ENCODE assay signal across 13 cellular contexts in the genomic region with DNA sequence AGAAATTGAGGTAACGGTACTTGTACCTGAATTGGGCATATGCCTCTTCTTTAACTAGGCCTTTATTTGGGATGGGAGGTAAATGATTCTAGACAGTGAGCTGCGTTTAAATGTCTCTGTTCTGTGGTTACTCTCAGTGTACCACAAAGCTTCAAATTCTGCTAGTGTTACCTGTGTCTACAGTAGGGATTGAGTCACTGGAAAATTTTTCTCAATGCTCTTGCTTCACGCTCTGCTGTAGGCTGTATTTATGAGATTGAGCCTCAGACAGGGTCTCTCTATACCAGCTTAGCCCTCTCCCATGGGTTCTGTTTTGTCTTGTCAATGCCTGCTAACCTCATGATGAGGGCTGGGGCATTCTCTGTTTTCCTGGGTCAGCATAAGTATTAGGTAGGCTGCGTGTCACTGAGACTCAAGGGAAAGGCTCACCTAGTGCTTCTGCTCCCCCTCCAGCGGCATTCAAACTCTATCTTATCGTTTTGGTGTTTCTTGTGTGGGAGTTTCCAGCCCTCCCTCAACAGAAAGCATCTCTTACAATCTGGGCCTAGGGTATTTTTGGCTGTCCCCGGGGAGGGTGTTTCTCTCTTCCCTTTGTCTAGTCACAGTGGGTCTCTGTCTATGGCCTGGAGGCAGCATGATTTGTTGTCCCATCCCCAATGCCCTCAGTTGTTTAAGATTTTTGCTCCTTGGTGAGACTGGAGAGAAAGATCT.
DNase-seq lines count a peak whose midpoint lies in the region; ATAC-seq and TF ChIP-seq lines count a peak whose summit lies in the region.
"Had no signal": no experiment of that assay in that cellular context is flagged by ENCODE, and none has a peak within 500 bp of the region (broad histone marks: within the 10 kb centered on the region; RNA-seq: fewer than 3 reads in every experiment).

No MANE protein-coding gene starts in this region.

- peak overlapping the region; percentile 34 for H3K27ac Mint-ChIP-seq in activated naive CD8-positive, alpha-beta T cell treated with anti-CD3 and anti-CD28 coated beads for 36 hours
- H3K27ac Mint-ChIP-seq: activated naive CD8-positive, alpha-beta T cell treated with anti-CD3 and anti-CD28 coated beads, Interleukin-2, amount 10 ng/mL, durations not matched to agents 7 days and 5 days had no signal

- H3K9me3 Mint-ChIP-seq in activated naive CD8-positive, alpha-beta T cell treated with anti-CD3 and anti-CD28 coated beads for 36 hours = peaks cover 3% of the 10 kb centered on the region
- H3K9me3 Mint-ChIP-seq: activated naive CD8-positive, alpha-beta T cell treated with anti-CD3 and anti-CD28 coated beads, Interleukin-2, amount 10 ng/mL, durations not matched to agents 7 days and 5 days had no signal

- no peaks in the 10 kb centered on the region for H3K27me3 Mint-ChIP-seq in activated naive CD8-positive, alpha-beta T cell treated with anti-CD3 and anti-CD28 coated beads for 36 hours

- H3K4me3 Mint-ChIP-seq in activated naive CD8-positive, alpha-beta T cell treated with anti-CD3 and anti-CD28 coated beads for 36 hours = no peak overlapping the region
- H3K4me3 Mint-ChIP-seq: activated naive CD8-positive, alpha-beta T cell treated with anti-CD3 and anti-CD28 coated beads, Interleukin-2, amount 10 ng/mL, durations not matched to agents 7 days and 5 days had no signal

- H3K36me3 Mint-ChIP-seq in activated naive CD8-positive, alpha-beta T cell treated with anti-CD3 and anti-CD28 coated beads for 36 hours = no peaks in the 10 kb centered on the region
- H3K36me3 Mint-ChIP-seq: activated naive CD8-positive, alpha-beta T cell treated with anti-CD3 and anti-CD28 coated beads, Interleukin-2, amount 10 ng/mL, durations not matched to agents 7 days and 5 days had no signal

- DNase-seq in GM20000 (ENCODE audit: low spot score) (peak; percentile 70), NCI-H774 (lab: John Stamatoyannopoulos, UW) (no peak), putamen (ENCODE audit: low spot score) (no peak), GF-D8 (lab: John Stamatoyannopoulos, UW) (no peak)
- no peak for DNase-seq in activated naive CD8-positive, alpha-beta T cell treated with anti-CD3 and anti-CD28 coated beads for 36 hours
- DNase-seq: activated naive CD8-positive, alpha-beta T cell treated with anti-CD3 and anti-CD28 coated beads, Interleukin-2, amount 10 ng/mL, durations not matched to agents 7 days and 5 days; DMS 273 treated with DMSO at 0.1 percent for 48 hours; effector CD4-positive, alpha-beta T cell; head of caudate nucleus; mammary epithelial cell; NCI-H2081 treated with DMSO at 0.1 percent for 48 hours had no signal

- ATAC-seq in GM18861 (IDR thresholded peaks at IDR 0.05; ENCODE audit: unreplicated experiment) (peak; percentile 51), HG03039 (IDR thresholded peaks at IDR 0.05; ENCODE audit: unreplicated experiment) (peak; percentile 57)

- TF ChIP-seq CTCF in GM20000 (IDR thresholded peaks at IDR 0.05; ENCODE audit: extremely low read depth, missing control alignments) = no peak

- H3K4me1 Mint-ChIP-seq in activated naive CD8-positive, alpha-beta T cell treated with anti-CD3 and anti-CD28 coated beads for 36 hours = peaks cover 6% of the 10 kb centered on the region
- H3K4me1 Mint-ChIP-seq: activated naive CD8-positive, alpha-beta T cell treated with anti-CD3 and anti-CD28 coated beads, Interleukin-2, amount 10 ng/mL, durations not matched to agents 7 days and 5 days had no signal
